ENCODE assay signal across 2 cellular contexts in genomic region chr5:142149363-142149762, GRCh38.
TF ChIP-seq lines count a peak whose summit lies in the region.

No MANE protein-coding gene starts in this region.

TF ChIP-seq in liver, 16 proteins besides CTCF, POLR2A, EP300 and RAD21 (continued from another document):
- peak; percentile 8 for TF ChIP-seq SP1 (IDR thresholded peaks at IDR 0.05)
- TF ChIP-seq REST (IDR thresholded peaks at IDR 0.05) = no peak
- peak in 1 of 2 donors; percentile 37 for TF ChIP-seq RXRA (IDR thresholded peaks at IDR 0.05)
TF ChIP-seq in liver: peak in this region for 4.

TF ChIP-seq in HepG2, 621 proteins besides CTCF, POLR2A, EP300 and RAD21 (continued from another document):
- TF ChIP-seq HMGXB3 (CRISPR knock-in tag; IDR thresholded peaks at IDR 0.05; ENCODE audit: borderline replicate concordance) (no peak), KLF15 (CRISPR knock-in tag; IDR thresholded peaks at IDR 0.05; ENCODE audit: borderline replicate concordance) (no peak), ZSCAN29 (CRISPR knock-in tag; conservative IDR thresholded peaks at IDR 0.05) (no peak), ZFP36L1 (CRISPR knock-in tag; IDR thresholded peaks at IDR 0.05) (no peak), ASH2L (IDR thresholded peaks at IDR 0.05; ENCODE audit: insufficient read length, low read depth, low read length) (no peak), RORA (CRISPR knock-in tag; IDR thresholded peaks at IDR 0.05) (no peak), SNAPC5 (CRISPR knock-in tag; IDR thresholded peaks at IDR 0.05; ENCODE audit: borderline replicate concordance) (no peak), TOE1 (CRISPR knock-in tag; IDR thresholded peaks at IDR 0.05) (no peak), TBP (CRISPR knock-in tag; IDR thresholded peaks at IDR 0.05) (no peak), ZSCAN9 (CRISPR knock-in tag; IDR thresholded peaks at IDR 0.05; ENCODE audit: borderline replicate concordance) (no peak), ZNF878 (CRISPR knock-in tag; IDR thresholded peaks at IDR 0.05) (no peak), ZNF550 (CRISPR knock-in tag; IDR thresholded peaks at IDR 0.05; ENCODE audit: borderline replicate concordance) (no peak), ZNF143 (CRISPR knock-in tag; IDR thresholded peaks at IDR 0.05) (no peak), ZNF468 (CRISPR knock-in tag; IDR thresholded peaks at IDR 0.05) (no peak), ZNF207 (IDR thresholded peaks at IDR 0.05; ENCODE audit: borderline replicate concordance) (no peak)
TF ChIP-seq in HepG2: peak in this region for 0.
